Comparison of ENCODE assay signal across 1 cellular context in genomic region chr2:224104668-224105386, GRCh38.
TF ChIP-seq lines count a peak whose summit lies in the region.

No MANE protein-coding gene starts in this region.

TF ChIP-seq in IMR-90, 13 proteins besides CTCF, POLR2A, EP300 and RAD21:
- TF ChIP-seq MAZ (IDR thresholded peaks at IDR 0.05; ENCODE audit: borderline replicate concordance, low read depth, low read length) (no peak), MAFK (IDR thresholded peaks at IDR 0.05; ENCODE audit: low read depth, low read length) (no peak), NFE2L2 (IDR thresholded peaks at IDR 0.05; ENCODE audit: low read depth, low read length) (no peak), MXI1 (IDR thresholded peaks at IDR 0.05; ENCODE audit: borderline replicate concordance, low read depth, low read length) (no peak), ELK1 (IDR thresholded peaks at IDR 0.05; ENCODE audit: borderline replicate concordance, low read depth, low read length) (no peak), FOS (IDR thresholded peaks at IDR 0.05; ENCODE audit: low read depth, low read length) (no peak), CEBPB (IDR thresholded peaks at IDR 0.05; ENCODE audit: low read depth, low read length) (no peak), BHLHE40 (IDR thresholded peaks at IDR 0.05; ENCODE audit: low read depth, low read length) (no peak), RFX5 (IDR thresholded peaks at IDR 0.05; ENCODE audit: low read depth, low read length) (no peak), SMC3 (IDR thresholded peaks at IDR 0.05; ENCODE audit: low read depth, low read length) (no peak), CHD1 (IDR thresholded peaks at IDR 0.05; ENCODE audit: low read depth, low read length) (no peak), RCOR1 (IDR thresholded peaks at IDR 0.05; ENCODE audit: insufficient replicate concordance, low read length) (no peak)
- TF ChIP-seq, protein P1, sequence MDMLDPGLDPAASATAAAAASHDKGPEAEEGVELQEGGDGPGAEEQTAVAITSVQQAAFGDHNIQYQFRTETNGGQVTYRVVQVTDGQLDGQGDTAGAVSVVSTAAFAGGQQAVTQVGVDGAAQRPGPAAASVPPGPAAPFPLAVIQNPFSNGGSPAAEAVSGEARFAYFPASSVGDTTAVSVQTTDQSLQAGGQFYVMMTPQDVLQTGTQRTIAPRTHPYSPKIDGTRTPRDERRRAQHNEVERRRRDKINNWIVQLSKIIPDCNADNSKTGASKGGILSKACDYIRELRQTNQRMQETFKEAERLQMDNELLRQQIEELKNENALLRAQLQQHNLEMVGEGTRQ (IDR thresholded peaks at IDR 0.05; ENCODE audit: low read depth, low read length), result no peak
